1 cellular context compared by ENCODE assay signal in the genomic region with DNA sequence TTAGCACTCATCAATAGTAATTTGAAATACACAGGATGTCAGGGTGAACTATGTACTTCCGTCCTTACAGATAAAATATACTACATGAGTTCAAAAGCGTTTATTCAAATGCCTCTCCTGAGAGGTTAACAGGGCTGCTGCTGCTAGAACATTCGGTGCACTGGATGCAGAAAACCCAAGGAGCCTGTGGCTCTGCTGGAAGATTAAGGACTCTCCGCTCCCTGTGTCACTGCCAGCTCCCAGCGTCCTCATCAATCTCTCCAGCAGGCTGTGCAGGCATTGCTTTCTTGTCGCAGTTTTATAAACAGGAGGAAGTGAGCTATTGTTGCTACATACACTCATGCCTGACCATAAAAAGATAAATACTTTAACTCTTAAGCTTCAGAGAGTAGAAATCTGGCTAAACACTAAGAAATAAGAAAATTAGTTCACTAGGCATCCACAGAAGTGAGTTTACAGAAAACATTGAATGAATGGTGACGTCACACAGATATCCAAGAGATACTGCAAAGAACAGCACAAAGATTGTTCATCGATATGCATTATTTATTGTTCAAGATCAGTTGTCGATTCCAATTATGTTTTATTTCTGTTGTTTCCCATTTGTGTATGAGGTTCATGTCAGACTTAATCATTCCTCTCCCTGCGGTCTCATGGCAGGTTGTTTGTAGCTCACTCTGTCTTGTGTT.
TF ChIP-seq lines count a peak whose summit lies in the region.

No MANE protein-coding gene starts in this region.

TF ChIP-seq in GM23338, 12 proteins besides CTCF, POLR2A, EP300 and RAD21 (continued from another document):
- no peak for TF ChIP-seq ZNF462 (CRISPR knock-in tag; IDR thresholded peaks at IDR 0.05)
- no peak for TF ChIP-seq STAT1 (IDR thresholded peaks at IDR 0.05; ENCODE audit: unreplicated experiment)
- no peak for TF ChIP-seq EZH2 (IDR thresholded peaks at IDR 0.05; ENCODE audit: low read depth, unreplicated experiment)
- no peak for TF ChIP-seq POLR2AphosphoS5 (IDR thresholded peaks at IDR 0.05; ENCODE audit: low read depth)
- TF ChIP-seq ZNF114 (CRISPR knock-in tag; IDR thresholded peaks at IDR 0.05) = no peak
- TF ChIP-seq, protein P1, sequence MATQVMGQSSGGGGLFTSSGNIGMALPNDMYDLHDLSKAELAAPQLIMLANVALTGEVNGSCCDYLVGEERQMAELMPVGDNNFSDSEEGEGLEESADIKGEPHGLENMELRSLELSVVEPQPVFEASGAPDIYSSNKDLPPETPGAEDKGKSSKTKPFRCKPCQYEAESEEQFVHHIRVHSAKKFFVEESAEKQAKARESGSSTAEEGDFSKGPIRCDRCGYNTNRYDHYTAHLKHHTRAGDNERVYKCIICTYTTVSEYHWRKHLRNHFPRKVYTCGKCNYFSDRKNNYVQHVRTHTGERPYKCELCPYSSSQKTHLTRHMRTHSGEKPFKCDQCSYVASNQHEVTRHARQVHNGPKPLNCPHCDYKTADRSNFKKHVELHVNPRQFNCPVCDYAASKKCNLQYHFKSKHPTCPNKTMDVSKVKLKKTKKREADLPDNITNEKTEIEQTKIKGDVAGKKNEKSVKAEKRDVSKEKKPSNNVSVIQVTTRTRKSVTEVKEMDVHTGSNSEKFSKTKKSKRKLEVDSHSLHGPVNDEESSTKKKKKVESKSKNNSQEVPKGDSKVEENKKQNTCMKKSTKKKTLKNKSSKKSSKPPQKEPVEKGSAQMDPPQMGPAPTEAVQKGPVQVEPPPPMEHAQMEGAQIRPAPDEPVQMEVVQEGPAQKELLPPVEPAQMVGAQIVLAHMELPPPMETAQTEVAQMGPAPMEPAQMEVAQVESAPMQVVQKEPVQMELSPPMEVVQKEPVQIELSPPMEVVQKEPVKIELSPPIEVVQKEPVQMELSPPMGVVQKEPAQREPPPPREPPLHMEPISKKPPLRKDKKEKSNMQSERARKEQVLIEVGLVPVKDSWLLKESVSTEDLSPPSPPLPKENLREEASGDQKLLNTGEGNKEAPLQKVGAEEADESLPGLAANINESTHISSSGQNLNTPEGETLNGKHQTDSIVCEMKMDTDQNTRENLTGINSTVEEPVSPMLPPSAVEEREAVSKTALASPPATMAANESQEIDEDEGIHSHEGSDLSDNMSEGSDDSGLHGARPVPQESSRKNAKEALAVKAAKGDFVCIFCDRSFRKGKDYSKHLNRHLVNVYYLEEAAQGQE (IDR thresholded peaks at IDR 0.05; ENCODE audit: unreplicated experiment) = no peak
- TF ChIP-seq NANOG (IDR thresholded peaks at IDR 0.05; ENCODE audit: borderline replicate concordance) = no peak
- TF ChIP-seq EZH2phosphoT487 (IDR thresholded peaks at IDR 0.05; ENCODE audit: unreplicated experiment) = no peak
